In the genomic region with DNA sequence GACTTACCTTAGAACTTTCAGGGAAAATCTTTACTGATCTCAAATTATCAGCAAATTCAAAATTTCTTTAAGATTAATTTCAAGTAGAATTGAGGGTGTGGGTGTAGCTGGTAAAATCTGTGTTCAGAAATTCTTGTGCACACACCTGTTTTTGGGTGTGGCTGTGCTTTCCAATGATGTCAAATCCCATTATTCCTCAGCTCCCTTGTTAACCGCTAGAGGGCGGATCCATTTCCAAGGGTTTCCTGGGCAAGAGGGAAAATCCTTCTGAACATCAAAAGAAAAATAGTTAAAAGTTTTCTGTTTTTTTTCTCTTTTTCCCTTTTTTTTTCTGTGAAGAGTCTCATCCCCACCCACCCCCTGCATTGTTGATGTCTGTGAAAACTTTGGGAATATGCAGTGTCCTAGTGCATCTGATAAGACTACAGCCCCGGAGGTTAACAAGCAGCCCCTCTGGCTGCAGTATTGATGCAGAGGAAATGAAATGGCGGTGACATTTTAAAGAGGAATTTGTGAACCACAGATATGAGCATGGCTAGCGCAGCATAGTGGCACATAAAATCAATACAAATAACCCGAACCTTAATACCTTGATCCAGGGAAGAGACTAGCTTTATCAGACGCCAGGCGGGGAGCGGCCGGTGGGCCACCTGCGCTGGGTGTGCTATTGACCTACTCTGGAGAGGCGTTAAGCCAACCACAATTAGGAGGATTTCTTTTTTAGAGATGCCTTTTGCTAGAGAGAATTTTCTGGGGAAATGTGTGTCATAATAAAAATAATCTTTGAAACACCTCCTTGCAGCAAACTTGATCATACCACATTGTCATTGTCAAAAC, we compare ENCODE assay signal across 9 cellular contexts.
A peak's percentile ranks its signal among the peaks of the same experiment; 100 is the strongest.
DNase-seq lines count a peak whose midpoint lies in the region; ATAC-seq, FAIRE-seq and TF ChIP-seq lines count a peak whose summit lies in the region.
"Had no signal": no experiment of that assay in that cellular context is flagged by ENCODE, and none has a peak within 500 bp of the region (broad histone marks: within the 10 kb centered on the region; RNA-seq: fewer than 3 reads in every experiment).

No MANE protein-coding gene starts in this region.

- TF ChIP-seq CTCF in ascending aorta (IDR thresholded peaks at IDR 0.05) (peak in 2 of 3 experiments; percentile 14 to 43), HepG2 (CRISPR knock-in tag; IDR thresholded peaks at IDR 0.05) (peak; percentile 86)

- H3K27me3 ChIP-seq in ascending aorta: no peaks in the 10 kb centered on the region
- H3K27me3 ChIP-seq in HepG2 (ENCODE audit: control insufficient read depth in 1 of 2, insufficient read depth in 2 of 2, low read length in 2 of 2): peaks cover 6 to 60% of the 10 kb centered on the region in 2 experiments

- TF ChIP-seq POLR2A in HepG2 (IDR thresholded peaks at IDR 0.05; ENCODE audit: insufficient read depth in 1 of 2, low read depth in 2 of 2, low read length in 2 of 2): no peak

- CTCF ChIA-PET in HepG2 (lab: Yijun Ruan, JAX; ENCODE audit: low intra/inter-chr PET ratio, low total read pairs): interaction anchor here (1.8 to 4.6 kb wide), 5 partner anchors 37 to 230 kb away, joined by 7 to 83 read pairs (median 15); a partner anchor contains a TSS

- no peaks in the 10 kb centered on the region for H3K79me2 ChIP-seq in HepG2 (ENCODE audit: insufficient read depth, low read length)

- no peaks in the 10 kb centered on the region for H3K36me3 Mint-ChIP-seq in stimulated activated memory B cell treated with anti-CD40 and anti-IgM and Interleukin-4, amounts not matched to agents 10 μg/mL and 1 μg/mL and 100 μg/mL, for 72 hours
- H3K36me3 Mint-ChIP-seq: activated CD4-positive, alpha-beta memory T cell treated with anti-CD3 and anti-CD28 coated beads for 36 hours had no signal

- TF ChIP-seq RAD21 in HepG2 (CRISPR knock-in tag; IDR thresholded peaks at IDR 0.05): peak; percentile 80

- no TSS peak for BruUV-seq in HepG2 (replicated peaks; lab: Mats Ljungman, UMichigan)

- no peaks in the 10 kb centered on the region for H3K4me1 Mint-ChIP-seq in stimulated activated memory B cell treated with anti-CD40 and anti-IgM and Interleukin-4, amounts not matched to agents 10 μg/mL and 1 μg/mL and 100 μg/mL, for 72 hours

- H3K4me3 ChIP-seq in ascending aorta (no peak overlapping the region), HepG2 (replicated peaks in 1 of 3; ENCODE audit: insufficient read depth in 1 of 3, low read depth in 2 of 3, low read length in 3 of 3) (no peak overlapping the region)

- TF ChIP-seq EP300 in HepG2 (IDR thresholded peaks at IDR 0.05; ENCODE audit: low read depth in 2 of 2, low read length in 2 of 2): no peak
- no peak for TF ChIP-seq EP300 in HepG2 (CRISPR knock-in tag; IDR thresholded peaks at IDR 0.05; ENCODE audit: borderline replicate concordance)

- H3K4me2 ChIP-seq in HepG2 (ENCODE audit: low read depth, low read length): no peak overlapping the region

- H3K36me3 ChIP-seq in ascending aorta (no peaks in the 10 kb centered on the region), HepG2 (replicated peaks in 1 of 2; ENCODE audit: control insufficient read depth in 1 of 2, insufficient read depth in 2 of 2, low read length in 2 of 2) (no peaks in the 10 kb centered on the region)

- no peak overlapping the region for H3K27ac ChIP-seq in ascending aorta
- no peak overlapping the region for H3K27ac ChIP-seq in HepG2 (ENCODE audit: extremely low read length, insufficient read depth, low read length)

- ATAC-seq in HepG2: peak; percentile 60; the same call in 2 of the 3 replicates
- ATAC-seq in GM21529 (IDR thresholded peaks at IDR 0.05; ENCODE audit: unreplicated experiment): no peak
- no peak for ATAC-seq in stimulated activated memory B cell treated with anti-CD40 and anti-IgM and Interleukin-4, amounts not matched to agents 10 μg/mL and 1 μg/mL and 100 μg/mL, for 72 hours
- no peak for ATAC-seq in HG03354 (IDR thresholded peaks at IDR 0.05; ENCODE audit: poor library complexity, severe bottlenecking, unreplicated experiment)

- FAIRE-seq in HepG2 (lab: Jason Lieb, UNC): peak; percentile 86

- WGBS in HepG2 (ENCODE audit: low lambda C conversion rate): 59% methylated on average over 12 of the region's 12 CpGs

- no peak overlapping the region for H3K27ac Mint-ChIP-seq in stimulated activated memory B cell treated with anti-CD40 and anti-IgM and Interleukin-4, amounts not matched to agents 10 μg/mL and 1 μg/mL and 100 μg/mL, for 72 hours
- H3K27ac Mint-ChIP-seq: activated CD4-positive, alpha-beta memory T cell treated with anti-CD3 and anti-CD28 coated beads for 36 hours had no signal

- H3K9ac ChIP-seq in HepG2 (ENCODE audit: insufficient read depth, low read depth, low read length): no peak overlapping the region

- no peaks in the 10 kb centered on the region for H3K4me1 ChIP-seq in ascending aorta
- H3K4me1 ChIP-seq in HepG2 (ENCODE audit: insufficient read depth, low read length): peaks cover 27% of the 10 kb centered on the region

- POLR2A ChIA-PET in HepG2 (lab: Yijun Ruan, JAX): interaction anchor here (0.8 to 3.2 kb wide), 7 partner anchors 23 to 133 kb away, joined by 5 to 25 read pairs (median 8); a partner anchor contains a TSS

- in situ Hi-C loops in HepG2 (cut with HindIII; ENCODE audit: extremely low pct_ligation_motif_present, low pct_unique_long_range_greater_than_20kb): loop anchor here (5.0 kb wide), 3 partner anchors 116 to 234 kb away; no protein-coding TSS in a partner anchor

- no peak overlapping the region for H2AFZ ChIP-seq in HepG2 (ENCODE audit: low read length)

- no peak overlapping the region for H3K4me3 Mint-ChIP-seq in stimulated activated memory B cell treated with anti-CD40 and anti-IgM and Interleukin-4, amounts not matched to agents 10 μg/mL and 1 μg/mL and 100 μg/mL, for 72 hours
- H3K4me3 Mint-ChIP-seq: activated CD4-positive, alpha-beta memory T cell treated with anti-CD3 and anti-CD28 coated beads for 36 hours had no signal

- intact Hi-C loops in ascending aorta (cut with DNase I): no loop called here
- intact Hi-C loops in HepG2 (cut with micrococcal nuclease; ENCODE audit: unreplicated experiment): loop anchor here (1.0 to 5.0 kb wide), 7 partner anchors 23 to 231 kb away; no protein-coding TSS in a partner anchor

- H3K9me3 ChIP-seq in ascending aorta: no peaks in the 10 kb centered on the region
- no peaks in the 10 kb centered on the region for H3K9me3 ChIP-seq in HepG2 (ENCODE audit: low read length)

- H3K27me3 Mint-ChIP-seq in stimulated activated memory B cell treated with anti-CD40 and anti-IgM and Interleukin-4, amounts not matched to agents 10 μg/mL and 1 μg/mL and 100 μg/mL, for 72 hours: no peaks in the 10 kb centered on the region
- H3K27me3 Mint-ChIP-seq: activated CD4-positive, alpha-beta memory T cell treated with anti-CD3 and anti-CD28 coated beads for 36 hours had no signal

- no peaks in the 10 kb centered on the region for H4K20me1 ChIP-seq in HepG2 (ENCODE audit: insufficient read depth, low read length)

- no peaks in the 10 kb centered on the region for H3K9me3 Mint-ChIP-seq in stimulated activated memory B cell treated with anti-CD40 and anti-IgM and Interleukin-4, amounts not matched to agents 10 μg/mL and 1 μg/mL and 100 μg/mL, for 72 hours
- H3K9me3 Mint-ChIP-seq: activated CD4-positive, alpha-beta memory T cell treated with anti-CD3 and anti-CD28 coated beads for 36 hours had no signal

- DNase-seq in AG20443 (ENCODE audit: low spot score) (peak; percentile 46), HT1080 (ENCODE audit: low read depth) (peak; percentile 31), ascending aorta (ENCODE audit: low spot score in 2 of 2) (no peak), HepG2 (ENCODE audit: low spot score) (peak; percentile 70), OCI-M2 (lab: John Stamatoyannopoulos, UW; ENCODE audit: unreplicated experiment) (no peak)
- DNase-seq: activated CD4-positive, alpha-beta memory T cell treated with anti-CD3 and anti-CD28 coated beads for 36 hours had no signal

TF ChIP-seq in HepG2, 621 proteins besides CTCF, POLR2A, EP300 and RAD21 (continues in another document):
- no peak for TF ChIP-seq KDM2A (CRISPR knock-in tag; IDR thresholded peaks at IDR 0.05; ENCODE audit: borderline replicate concordance, low read depth)
- TF ChIP-seq SMAD3 (CRISPR knock-in tag; IDR thresholded peaks at IDR 0.05): 0 out of 2 replicates have a peak, but pooled peaks have one; percentile 12
- TF ChIP-seq GABPB1 (CRISPR knock-in tag; IDR thresholded peaks at IDR 0.05): no peak
- no peak for TF ChIP-seq FOSL1 (CRISPR knock-in tag; IDR thresholded peaks at IDR 0.05; ENCODE audit: borderline replicate concordance)
- 0 out of 2 replicates have a peak, but pooled peaks have one; percentile 63 for TF ChIP-seq ZNF546 (CRISPR knock-in tag; conservative IDR thresholded peaks at IDR 0.05)
- TF ChIP-seq NONO (IDR thresholded peaks at IDR 0.05): no peak
- TF ChIP-seq NONO (CRISPR knock-in tag; conservative IDR thresholded peaks at IDR 0.05): no peak
- no peak for TF ChIP-seq RFX3 (CRISPR knock-in tag; IDR thresholded peaks at IDR 0.05)
- no peak for TF ChIP-seq MAFG (CRISPR knock-in tag; IDR thresholded peaks at IDR 0.05)
- no peak for TF ChIP-seq TBX2 (CRISPR knock-in tag; IDR thresholded peaks at IDR 0.05; ENCODE audit: borderline replicate concordance)
- TF ChIP-seq, protein P1, sequence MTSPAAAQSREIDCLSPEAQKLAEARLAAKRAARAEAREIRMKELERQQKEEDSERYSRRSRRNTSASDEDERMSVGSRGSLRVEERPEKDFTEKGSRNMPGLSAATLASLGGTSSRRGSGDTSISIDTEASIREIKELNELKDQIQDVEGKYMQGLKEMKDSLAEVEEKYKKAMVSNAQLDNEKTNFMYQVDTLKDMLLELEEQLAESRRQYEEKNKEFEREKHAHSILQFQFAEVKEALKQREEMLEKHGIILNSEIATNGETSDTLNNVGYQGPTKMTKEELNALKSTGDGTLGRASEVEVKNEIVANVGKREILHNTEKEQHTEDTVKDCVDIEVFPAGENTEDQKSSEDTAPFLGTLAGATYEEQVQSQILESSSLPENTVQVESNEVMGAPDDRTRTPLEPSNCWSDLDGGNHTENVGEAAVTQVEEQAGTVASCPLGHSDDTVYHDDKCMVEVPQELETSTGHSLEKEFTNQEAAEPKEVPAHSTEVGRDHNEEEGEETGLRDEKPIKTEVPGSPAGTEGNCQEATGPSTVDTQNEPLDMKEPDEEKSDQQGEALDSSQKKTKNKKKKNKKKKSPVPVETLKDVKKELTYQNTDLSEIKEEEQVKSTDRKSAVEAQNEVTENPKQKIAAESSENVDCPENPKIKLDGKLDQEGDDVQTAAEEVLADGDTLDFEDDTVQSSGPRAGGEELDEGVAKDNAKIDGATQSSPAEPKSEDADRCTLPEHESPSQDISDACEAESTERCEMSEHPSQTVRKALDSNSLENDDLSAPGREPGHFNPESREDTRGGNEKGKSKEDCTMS (CRISPR knock-in tag; conservative IDR thresholded peaks at IDR 0.05): no peak
- no peak for TF ChIP-seq DNMT3B (CRISPR knock-in tag; conservative IDR thresholded peaks at IDR 0.05)
- peak; percentile 86 for TF ChIP-seq ZEB1 (IDR thresholded peaks at IDR 0.05; ENCODE audit: insufficient replicate concordance, low read depth)
- no peak for TF ChIP-seq ZNF816 (CRISPR knock-in tag; IDR thresholded peaks at IDR 0.05; ENCODE audit: borderline replicate concordance)
- TF ChIP-seq ZNF121 (CRISPR knock-in tag; IDR thresholded peaks at IDR 0.05): no peak

Comparison
In these comparisons a context has a peak if more than half of its experiments do, and no peak if none do; other contexts are left out.
1. DNase-seq: peak in AG20443 (single experiment), HT1080 (single experiment) and HepG2 (single experiment); none in ascending aorta (0 of 2) and OCI-M2 (single experiment).